In the genomic region with DNA sequence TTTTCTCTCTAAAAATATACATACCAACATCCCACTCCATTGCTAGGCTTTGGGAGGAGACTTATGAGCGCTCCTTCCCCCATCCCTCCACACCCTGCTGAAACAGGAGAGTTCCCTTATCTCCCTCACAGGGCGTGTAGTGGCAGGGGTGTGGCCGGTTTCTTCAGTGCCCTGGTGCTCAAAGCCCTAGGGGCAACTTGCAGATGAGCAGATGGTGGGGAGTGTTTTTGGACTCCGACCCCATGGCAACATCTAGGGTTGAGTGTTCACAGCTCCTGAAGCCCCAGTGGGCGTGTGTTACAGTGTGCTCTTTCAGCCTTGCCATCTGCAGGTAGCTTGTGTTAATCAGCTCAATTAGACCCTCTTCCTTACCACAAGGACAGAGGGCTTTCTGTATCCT, we compare ENCODE assay signal across 9 cellular contexts.
DNase-seq lines count a peak whose midpoint lies in the region; ATAC-seq, FAIRE-seq and TF ChIP-seq lines count a peak whose summit lies in the region.
"Had no signal": no experiment of that assay in that cellular context is flagged by ENCODE, and none has a peak within 500 bp of the region (broad histone marks: within the 10 kb centered on the region; RNA-seq: fewer than 3 reads in every experiment).

No MANE protein-coding gene starts in this region.

- H2AFZ ChIP-seq in SU-DHL-6 (ENCODE audit: low read depth, low read length, severe bottlenecking), result no peak overlapping the region

- 59 to 66% methylated on average over 5 of the region's 5 CpGs for WGBS in upper lobe of left lung, 2 donors

- no peak for ATAC-seq in left cardiac atrium
- ATAC-seq in left ventricle myocardium superior, result no peak
- peak; percentile 70 for ATAC-seq in HG03354 (IDR thresholded peaks at IDR 0.05; ENCODE audit: poor library complexity, severe bottlenecking, unreplicated experiment)
- ATAC-seq in upper lobe of left lung (ENCODE audit: low FRiP score in 2 of 2), result peak in 1 of 2 donors; percentile 21

- H3K9me2 ChIP-seq in SU-DHL-6 (replicated peaks; ENCODE audit: insufficient read depth, low read length), result no peaks in the 10 kb centered on the region
- H3K9me2 ChIP-seq: SK-N-SH had no signal

- DNase-seq in left cardiac atrium, result peak; percentile 12
- DNase-seq in left ventricle myocardium superior, result no peak
- DNase-seq in upper lobe of left lung, result no peak
- DNase-seq in MG63, result no peak
- no peak for DNase-seq in right atrium auricular region (ENCODE audit: low spot score)
- DNase-seq in RCC 7860 (ENCODE audit: low spot score), result no peak
- DNase-seq: SK-N-SH had no signal

- H3K9me3 ChIP-seq in SU-DHL-6 (ENCODE audit: insufficient read depth, low read length), result no peaks in the 10 kb centered on the region
- no peaks in the 10 kb centered on the region for H3K9me3 ChIP-seq in upper lobe of left lung
- H3K9me3 ChIP-seq in MG63, result no peaks in the 10 kb centered on the region
- H3K9me3 ChIP-seq in right atrium auricular region, result no peaks in the 10 kb centered on the region
- H3K9me3 ChIP-seq: SK-N-SH had no signal

- no peak for TF ChIP-seq EP300 in upper lobe of left lung (IDR thresholded peaks at IDR 0.05)

- H3K9ac ChIP-seq in SU-DHL-6 (ENCODE audit: low read length), result no peak overlapping the region
- H3K9ac ChIP-seq: SK-N-SH had no signal

- TF ChIP-seq POLR2A in upper lobe of left lung (IDR thresholded peaks at IDR 0.05), result no peak

- H3K27ac ChIP-seq in SU-DHL-6 (ENCODE audit: low read depth, low read length) (peak overlapping the region; percentile 84), upper lobe of left lung (peak overlapping the region in 3 of 4 donors; percentile 65 to 77 (median 77)), right atrium auricular region (no peak overlapping the region)

- FAIRE-seq in RCC 7860 (lab: Jason Lieb, UNC), result no peak

- TF ChIP-seq CTCF in SU-DHL-6 (IDR thresholded peaks at IDR 0.05; ENCODE audit: insufficient read depth, low read length, poor library complexity, severe bottlenecking) (no peak), upper lobe of left lung (IDR thresholded peaks at IDR 0.05) (no peak), right atrium auricular region (IDR thresholded peaks at IDR 0.05) (no peak)

- intact Hi-C loops in left cardiac atrium (cut with DNase I) (no loop called here), left ventricle myocardium superior (cut with micrococcal nuclease) (no loop called here)

- H3K4me1 ChIP-seq in upper lobe of left lung, result no peaks in the 10 kb centered on the region
- H3K4me1 ChIP-seq in right atrium auricular region, result no peaks in the 10 kb centered on the region

- H4K20me1 ChIP-seq in SU-DHL-6 (ENCODE audit: low read depth, low read length), result no peaks in the 10 kb centered on the region

- no peaks in the 10 kb centered on the region for H3F3A ChIP-seq in SU-DHL-6 (ENCODE audit: insufficient read depth)

- H3K36me3 ChIP-seq in SU-DHL-6 (ENCODE audit: low read length) (no peaks in the 10 kb centered on the region), upper lobe of left lung (no peaks in the 10 kb centered on the region), MG63 (no peaks in the 10 kb centered on the region), right atrium auricular region (no peaks in the 10 kb centered on the region)

- H3K27me3 ChIP-seq in SU-DHL-6 (ENCODE audit: low read length), result no peaks in the 10 kb centered on the region
- no peaks in the 10 kb centered on the region for H3K27me3 ChIP-seq in upper lobe of left lung
- no peaks in the 10 kb centered on the region for H3K27me3 ChIP-seq in MG63
- H3K27me3 ChIP-seq in right atrium auricular region, result no peaks in the 10 kb centered on the region

- H3K79me2 ChIP-seq in SU-DHL-6 (ENCODE audit: insufficient read depth, low read length), result no peaks in the 10 kb centered on the region

- H3K4me3 ChIP-seq in SU-DHL-6 (ENCODE audit: insufficient read depth, low read length, poor library complexity, severe bottlenecking) (no peak overlapping the region), upper lobe of left lung (no peak overlapping the region), MG63 (no peak overlapping the region), right atrium auricular region (no peak overlapping the region)

- peak overlapping the region; percentile 51 for H3K4me2 ChIP-seq in SU-DHL-6 (ENCODE audit: low read depth, low read length, poor library complexity, severe bottlenecking)
- H3K4me2 ChIP-seq: SK-N-SH had no signal

Comparison
In these comparisons a context has a peak if more than half of its experiments do, and no peak if none do; other contexts are left out.
1. H3K27ac ChIP-seq: peak in SU-DHL-6 (single experiment) and upper lobe of left lung (3 of 4); none in right atrium auricular region (0 of 2).